ENCODE assay signal across 9 cellular contexts in genomic region chr5:151151793-151152192, GRCh38. TPM values are rescaled to one million over a fixed set of nuclear protein-coding genes. Genes with fewer than 3 reads are reported as not detected.
DNase-seq lines count a peak whose midpoint lies in the region; ATAC-seq, FAIRE-seq and TF ChIP-seq lines count a peak whose summit lies in the region.
"Had no signal": no experiment of that assay in that cellular context is flagged by ENCODE, and none has a peak within 500 bp of the region (broad histone marks: within the 10 kb centered on the region; RNA-seq: fewer than 3 reads in every experiment).

No MANE protein-coding gene starts in this region.

- intact Hi-C loops in pancreas (cut with DNase I): no loop called here

- no peak overlapping the region for H3K4me3 ChIP-seq in pancreas

- no peaks in the 10 kb centered on the region for H3K27me3 Mint-ChIP-seq in central memory CD8-positive, alpha-beta T cell

- H3K4me1 ChIP-seq in pancreas: peaks cover 0 to 14% (median 0%) of the 10 kb centered on the region in 3 donors

- peak; percentile 69 for DNase-seq in stimulated activated naive CD4-positive, alpha-beta T cell treated with Interleukin-2 at 50 U/mL for 16 hours (lab: John Stamatoyannopoulos, UW)
- DNase-seq in stimulated activated naive CD4-positive, alpha-beta T cell (lab: John Stamatoyannopoulos, UW): no peak
- DNase-seq in LHCN-M2 (ENCODE audit: low read depth): peak; percentile 57
- no peak for DNase-seq in central memory CD8-positive, alpha-beta T cell (ENCODE audit: low spot score in 2 of 2)
- DNase-seq in pancreas: no peak
- DNase-seq in NK-92 treated with Interleukin-12 subunit alpha and Interleukin-12 subunit beta, amount 100 ng/mL, for 24 hours (lab: John Stamatoyannopoulos, UW): no peak
- DNase-seq in glomerular visceral epithelial cell (ENCODE audit: extremely low spot score): no peak

- no peaks in the 10 kb centered on the region for H3K9me3 Mint-ChIP-seq in central memory CD8-positive, alpha-beta T cell

- H3K36me3 Mint-ChIP-seq in central memory CD8-positive, alpha-beta T cell (ENCODE audit: insufficient read depth): peaks cover 31% of the 10 kb centered on the region

- no peaks in the 10 kb centered on the region for H3K27me3 ChIP-seq in pancreas

- peak overlapping the region; percentile 76 for H3K4me3 Mint-ChIP-seq in central memory CD8-positive, alpha-beta T cell

- H3K27ac ChIP-seq in pancreas: peak overlapping the region in 3 of 4 donors; percentile 10 to 29 (median 13)

- peak overlapping the region; percentile 94 for H3K27ac Mint-ChIP-seq in central memory CD8-positive, alpha-beta T cell (ENCODE audit: low read depth)

- ATAC-seq in central memory CD8-positive, alpha-beta T cell (replicated peaks; ENCODE audit: extremely low read depth, poor library complexity, severe bottlenecking): no peak
- peak in 2 of 4 donors; percentile 6 to 54 for ATAC-seq in pancreas
- ATAC-seq in GM21786 (IDR thresholded peaks at IDR 0.05; ENCODE audit: unreplicated experiment): no peak

- no peak for FAIRE-seq in pancreas (lab: Jason Lieb, UNC)
- FAIRE-seq: G401.6 had no signal

- no peak for TF ChIP-seq CTCF in pancreas (IDR thresholded peaks at IDR 0.05)

- H3K9me3 ChIP-seq in pancreas: no peaks in the 10 kb centered on the region

- 77 to 78% methylated on average over 5 of the region's 5 CpGs for WGBS in pancreas, 2 donors

- peaks cover 100% of the 10 kb centered on the region for H3K4me1 Mint-ChIP-seq in central memory CD8-positive, alpha-beta T cell

- H3K36me3 ChIP-seq in pancreas: no peaks in the 10 kb centered on the region

RNA-seq across cellular contexts. Expression of gene ANXA6, which starts 5.8 kb away (rescaled TPM):
- total RNA-seq in LHCN-M2 (2014; rRNA removed) (777 and 795 TPM in 2 replicates), pancreas (10 to 100 TPM; 39.6 to 70.8 (median 48.7) TPM)
- 870 TPM for polyA plus RNA-seq in LHCN-M2 (2012)
- 10 to 100 TPM; 37.0 to 64.2 TPM for polyA plus RNA-seq in pancreas

Comparison
In these comparisons a context has a peak if more than half of its experiments do, and no peak if none do; other contexts are left out.
1. DNase-seq: peak in stimulated activated naive CD4-positive, alpha-beta T cell treated with Interleukin-2 at 50 U/mL for 16 hours (single experiment) and LHCN-M2 (single experiment); none in stimulated activated naive CD4-positive, alpha-beta T cell (0 of 6), central memory CD8-positive, alpha-beta T cell (0 of 2), pancreas (0 of 6), NK-92 treated with Interleukin-12 subunit alpha and Interleukin-12 subunit beta, amount 100 ng/mL, for 24 hours (single experiment) and glomerular visceral epithelial cell (single experiment).
2. RNA of gene ANXA6, which starts 5.8 kb away (total RNA-seq): 777 to 795 TPM in LHCN-M2; 39.6 to 70.8 TPM in pancreas; every median in the first group is over 10 times any median in the second.